In the genomic region with DNA sequence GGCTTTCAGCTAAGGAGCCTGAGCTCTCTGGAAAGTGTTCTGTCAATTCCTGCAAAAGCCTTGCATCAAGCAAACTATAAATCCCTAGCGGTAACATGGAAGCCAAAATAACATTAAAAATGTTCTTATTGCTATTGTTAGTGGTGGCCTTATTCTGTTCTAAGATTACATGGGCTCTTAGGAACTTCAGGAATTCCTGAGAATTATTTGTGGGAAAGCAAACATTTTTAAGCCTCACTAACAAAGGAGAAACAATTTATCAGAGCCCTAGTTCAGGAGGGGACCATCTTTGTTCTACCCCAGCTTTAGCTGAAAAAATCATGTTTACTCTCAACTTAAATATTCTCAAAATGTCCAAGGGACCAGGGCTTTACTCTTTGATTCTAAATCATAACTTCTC, we compare ENCODE assay signal across 15 cellular contexts.
DNase-seq lines count a peak whose midpoint lies in the region; ATAC-seq and TF ChIP-seq lines count a peak whose summit lies in the region.
"Had no signal": no experiment of that assay in that cellular context is flagged by ENCODE, and none has a peak within 500 bp of the region (broad histone marks: within the 10 kb centered on the region; RNA-seq: fewer than 3 reads in every experiment).

No MANE protein-coding gene starts in this region.

- H3K27ac ChIP-seq in coronary artery: no peak overlapping the region
- H3K27ac ChIP-seq: breast epithelium, tibial nerve had no signal

- peaks cover 0 to 19% (median 5%) of the 10 kb centered on the region in 5 donors for H3K27me3 Mint-ChIP-seq in naive thymus-derived CD8-positive, alpha-beta T cell

- no peak for TF ChIP-seq CTCF in coronary artery (IDR thresholded peaks at IDR 0.05)

- no peak for ATAC-seq in naive thymus-derived CD8-positive, alpha-beta T cell
- no peak for ATAC-seq in GM21528 (IDR thresholded peaks at IDR 0.05; ENCODE audit: low FRiP score, unreplicated experiment)
- ATAC-seq: effector memory CD8-positive, alpha-beta T cell had no signal

- H3K36me3 Mint-ChIP-seq in naive thymus-derived CD8-positive, alpha-beta T cell: no peaks in the 10 kb centered on the region

- DNase-seq in HS-27A (ENCODE audit: low read depth): peak; percentile 43
- DNase-seq in coronary artery (ENCODE audit: low spot score): no peak
- DNase-seq in left kidney (ENCODE audit: low read depth, low spot score): peak; percentile 1
- no peak for DNase-seq in SK-N-DZ (ENCODE audit: low spot score)
- DNase-seq in OCI-M1 (lab: John Stamatoyannopoulos, UW): no peak
- no peak for DNase-seq in naive thymus-derived CD8-positive, alpha-beta T cell
- DNase-seq: activated gamma-delta T cell; effector memory CD8-positive, alpha-beta T cell; glutamatergic neuron; kidney; NCI-H1105 treated with DMSO at 0.1 percent for 48 hours; NCI-H345 had no signal

- peak overlapping the region; percentile 9 for H3K4me3 ChIP-seq in coronary artery
- H3K4me3 ChIP-seq: breast epithelium, tibial nerve had no signal

- no peaks in the 10 kb centered on the region for H3K4me1 Mint-ChIP-seq in naive thymus-derived CD8-positive, alpha-beta T cell

- POLR2A ChIA-PET in naive thymus-derived CD8-positive, alpha-beta T cell (lab: Charles Lee): no interaction called here

- H3K9me3 Mint-ChIP-seq in naive thymus-derived CD8-positive, alpha-beta T cell: peaks cover 0 to 2% (median 0%) of the 10 kb centered on the region in 9 donors
- H3K9me3 Mint-ChIP-seq: effector memory CD8-positive, alpha-beta T cell had no signal

- no peak overlapping the region for H3K4me3 Mint-ChIP-seq in naive thymus-derived CD8-positive, alpha-beta T cell
- H3K4me3 Mint-ChIP-seq: effector memory CD8-positive, alpha-beta T cell had no signal

- no peak overlapping the region for H3K27ac Mint-ChIP-seq in naive thymus-derived CD8-positive, alpha-beta T cell
- H3K27ac Mint-ChIP-seq: effector memory CD8-positive, alpha-beta T cell had no signal

Comparison
In these comparisons a context has a peak if more than half of its experiments do, and no peak if none do; other contexts are left out.
1. DNase-seq: peak in HS-27A (single experiment) and left kidney (single experiment); none in coronary artery (single experiment), SK-N-DZ (single experiment), OCI-M1 (single experiment) and naive thymus-derived CD8-positive, alpha-beta T cell (0 of 10).